In the genomic region with DNA sequence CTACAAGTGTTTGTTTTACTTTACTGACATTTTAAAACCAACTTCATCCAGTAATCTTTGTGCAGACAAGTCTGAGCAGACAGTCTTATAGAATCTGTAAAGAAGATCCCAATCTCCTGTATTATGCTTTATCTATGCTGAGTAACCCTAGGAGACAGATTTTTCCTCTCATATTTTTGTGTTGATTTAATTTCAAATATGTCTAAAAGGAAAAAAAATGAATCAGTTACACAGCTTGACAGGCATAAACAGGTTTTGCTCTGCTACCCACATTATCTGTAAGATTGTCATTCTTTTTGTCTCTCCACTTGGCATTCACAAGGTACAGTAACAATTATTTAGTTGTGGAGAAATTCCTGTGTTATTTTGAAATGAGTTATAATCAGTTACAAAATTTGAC, we compare ENCODE assay signal across 33 cellular contexts.
"Had no signal": no experiment of that assay in that cellular context is flagged by ENCODE, and none has a peak within 500 bp of the region (broad histone marks: within the 10 kb centered on the region; RNA-seq: fewer than 3 reads in every experiment).

No MANE protein-coding gene starts in this region.

- H3K27me3 ChIP-seq: adrenal gland, body of pancreas, brain microvascular endothelial cell had no signal

- H3K36me3 Mint-ChIP-seq: activated CD8-positive, alpha-beta memory T cell treated with anti-CD3 and anti-CD28 coated beads, Interleukin-2, amount 10 ng/mL, durations not matched to agents 7 days and 5 days; activated naive CD4-positive, alpha-beta T cell treated with anti-CD3 and anti-CD28 coated beads, Interleukin-2, amount 50 U/mL, for 72 hours; activated naive CD8-positive, alpha-beta T cell treated with anti-CD3 and anti-CD28 coated beads for 36 hours had no signal

- H3K27ac ChIP-seq: adrenal gland, body of pancreas, brain microvascular endothelial cell, VCaP had no signal

- H3K36me3 ChIP-seq: adrenal gland, brain microvascular endothelial cell had no signal

- H3K4me3 ChIP-seq: adrenal gland, body of pancreas had no signal

- DNase-seq: activated B cell treated with CpG ODN at 0.5 μM for 24 hours; activated CD4-positive, alpha-beta memory T cell treated with anti-CD3 and anti-CD28 coated beads, Interleukin-2, amount 10 ng/mL, durations not matched to agents 7 days and 5 days; activated CD4-positive, alpha-beta T cell treated with anti-CD3 and anti-CD28 coated beads for 4 hours; activated CD4-positive, alpha-beta T cell treated with anti-CD3 and anti-CD28 coated beads, Interleukin-2, amount 10 ng/mL, durations not matched to agents 24 days and 14 days; activated CD4-positive, alpha-beta T cell treated with anti-CD3 and anti-CD28 coated beads, Interleukin-2, amount 50 U/mL, for 1 hour; activated CD4-positive, alpha-beta T cell treated with anti-CD3 and anti-CD28 coated beads, Interleukin-2, amount 50 U/mL, for 4 hours; activated CD4-positive, CD25-positive, alpha-beta regulatory T cell treated with anti-CD3 and anti-CD28 coated beads, Interleukin-2, amount 50 U/mL, for 72 hours; activated CD8-positive, alpha-beta memory T cell treated with anti-CD3 and anti-CD28 coated beads for 24 hours; activated CD8-positive, alpha-beta memory T cell treated with anti-CD3 and anti-CD28 coated beads, Interleukin-2, amount 10 ng/mL, durations not matched to agents 7 days and 5 days; activated CD8-positive, alpha-beta memory T cell treated with anti-CD3 and anti-CD28 coated beads, Interleukin-2, amount 50 U/mL, for 48 hours; activated CD8-positive, alpha-beta T cell treated with anti-CD3 and anti-CD28 coated beads, Interleukin-2, amount 10 ng/mL, durations not matched to agents 7 days and 5 days; activated effector memory CD4-positive, alpha-beta T cell treated with Interleukin-2 at 50 U/mL for 16 hours; activated gamma-delta T cell; activated naive CD4-positive, alpha-beta T cell treated with anti-CD3 and anti-CD28 coated beads for 36 hours; activated naive CD4-positive, alpha-beta T cell treated with anti-CD3 and anti-CD28 coated beads, Interleukin-2, amount 50 U/mL, for 16 hours; activated naive CD8-positive, alpha-beta T cell treated with anti-CD3 and anti-CD28 coated beads for 36 hours; activated T-cell treated with anti-CD3 and anti-CD28 coated beads, Interleukin-2, amount 50 U/mL, for 24 hours; activated T-cell treated with anti-CD3 and anti-CD28 coated beads, Interleukin-2, amount 50 U/mL, for 48 hours; adrenal gland; amniotic stem cell; aorta; body of pancreas; brain microvascular endothelial cell; central memory CD4-positive, alpha-beta T cell; SW 1271; T-helper 1 cell; T-helper 2 cell; T-helper 9 cell had no signal

- H3K4me1 ChIP-seq: adrenal gland, body of pancreas had no signal

- H3K27me3 Mint-ChIP-seq: activated B cell treated with CpG ODN at 0.5 μM for 24 hours; activated CD4-positive, alpha-beta memory T cell treated with anti-CD3 and anti-CD28 coated beads, Interleukin-2, amount 10 ng/mL, durations not matched to agents 7 days and 5 days; activated CD4-positive, alpha-beta T cell treated with anti-CD3 and anti-CD28 coated beads, Interleukin-2, amount 10 ng/mL, durations not matched to agents 24 days and 14 days; activated CD8-positive, alpha-beta memory T cell treated with anti-CD3 and anti-CD28 coated beads, Interleukin-2, amount 10 ng/mL, durations not matched to agents 7 days and 5 days had no signal

- H3K9me3 ChIP-seq: adrenal gland, body of pancreas had no signal

- ATAC-seq: activated CD8-positive, alpha-beta memory T cell treated with anti-CD3 and anti-CD28 coated beads, Interleukin-2, amount 10 ng/mL, durations not matched to agents 7 days and 5 days; activated CD8-positive, alpha-beta T cell treated with anti-CD3 and anti-CD28 coated beads, Interleukin-2, amount 10 ng/mL, durations not matched to agents 7 days and 5 days; activated naive CD4-positive, alpha-beta T cell treated with anti-CD3 and anti-CD28 coated beads, Interleukin-2, amount 50 U/mL, for 72 hours; body of pancreas had no signal

- H3K9me3 Mint-ChIP-seq: activated B cell treated with CpG ODN at 0.5 μM for 24 hours; activated CD4-positive, alpha-beta memory T cell treated with anti-CD3 and anti-CD28 coated beads, Interleukin-2, amount 10 ng/mL, durations not matched to agents 7 days and 5 days; activated CD4-positive, alpha-beta T cell treated with anti-CD3 and anti-CD28 coated beads, Interleukin-2, amount 10 ng/mL, durations not matched to agents 24 days and 14 days; activated naive CD4-positive, alpha-beta T cell treated with anti-CD3 and anti-CD28 coated beads for 36 hours; activated naive CD8-positive, alpha-beta T cell treated with anti-CD3 and anti-CD28 coated beads for 36 hours; activated T-cell treated with anti-CD3 and anti-CD28 coated beads, Interleukin-2, amount 50 U/mL, for 24 hours; activated T-helper 2 cell treated with anti-CD3 and anti-CD28 coated beads, Interferon-gamma antibody, Interleukin-2, Interleukin-4, amounts not matched to agents 10 μg/mL and 5 μg/mL and 100 μg/mL, durations not matched to agents 14 hours and 24 hours and 36 hours; T-helper 1 cell treated with Interleukin-12 subunit alpha and Interleukin-12 subunit beta and Interleukin-4 antibody, amounts not matched to agents 30 μg/mL and 1 μg/mL, for 36 hours; T-helper 2 cell treated with Interferon-gamma antibody and Interleukin-4, amounts not matched to agents 5 μg/mL and 100 μg/mL, for 36 hours had no signal

- H3K4me1 Mint-ChIP-seq: activated B cell treated with CpG ODN at 0.5 μM for 24 hours; activated CD4-positive, alpha-beta memory T cell treated with anti-CD3 and anti-CD28 coated beads, Interleukin-2, amount 10 ng/mL, durations not matched to agents 7 days and 5 days; activated CD4-positive, alpha-beta T cell treated with anti-CD3 and anti-CD28 coated beads, Interleukin-2, amount 10 ng/mL, durations not matched to agents 24 days and 14 days; activated CD8-positive, alpha-beta memory T cell treated with anti-CD3 and anti-CD28 coated beads, Interleukin-2, amount 10 ng/mL, durations not matched to agents 7 days and 5 days; activated naive CD8-positive, alpha-beta T cell treated with anti-CD3 and anti-CD28 coated beads for 36 hours had no signal

- H3K27ac Mint-ChIP-seq: activated B cell treated with CpG ODN at 0.5 μM for 24 hours; activated CD4-positive, alpha-beta memory T cell treated with anti-CD3 and anti-CD28 coated beads, Interleukin-2, amount 10 ng/mL, durations not matched to agents 7 days and 5 days; activated CD4-positive, alpha-beta T cell treated with anti-CD3 and anti-CD28 coated beads, Interleukin-2, amount 10 ng/mL, durations not matched to agents 24 days and 14 days; activated CD8-positive, alpha-beta memory T cell treated with anti-CD3 and anti-CD28 coated beads, Interleukin-2, amount 10 ng/mL, durations not matched to agents 7 days and 5 days; activated CD8-positive, alpha-beta T cell treated with anti-CD3 and anti-CD28 coated beads, Interleukin-2, amount 10 ng/mL, durations not matched to agents 7 days and 5 days; activated naive CD4-positive, alpha-beta T cell treated with anti-CD3 and anti-CD28 coated beads for 36 hours; activated naive CD4-positive, alpha-beta T cell treated with anti-CD3 and anti-CD28 coated beads, Interleukin-2, amount 50 U/mL, for 72 hours; activated naive CD8-positive, alpha-beta T cell treated with anti-CD3 and anti-CD28 coated beads for 36 hours; activated T-cell treated with anti-CD3 and anti-CD28 coated beads, Interleukin-2, amount 50 U/mL, for 24 hours; activated T-helper 2 cell treated with anti-CD3 and anti-CD28 coated beads, Interferon-gamma antibody, Interleukin-2, Interleukin-4, amounts not matched to agents 10 μg/mL and 5 μg/mL and 100 μg/mL, durations not matched to agents 14 hours and 24 hours and 36 hours; T-helper 1 cell treated with Interleukin-12 subunit alpha and Interleukin-12 subunit beta and Interleukin-4 antibody, amounts not matched to agents 30 μg/mL and 1 μg/mL, for 36 hours; T-helper 2 cell treated with Interferon-gamma antibody and Interleukin-4, amounts not matched to agents 5 μg/mL and 100 μg/mL, for 36 hours had no signal

- H3K4me3 Mint-ChIP-seq: activated B cell treated with CpG ODN at 0.5 μM for 24 hours; activated CD4-positive, alpha-beta memory T cell treated with anti-CD3 and anti-CD28 coated beads, Interleukin-2, amount 10 ng/mL, durations not matched to agents 7 days and 5 days; activated CD4-positive, alpha-beta T cell treated with anti-CD3 and anti-CD28 coated beads, Interleukin-2, amount 10 ng/mL, durations not matched to agents 24 days and 14 days; activated CD8-positive, alpha-beta memory T cell treated with anti-CD3 and anti-CD28 coated beads, Interleukin-2, amount 10 ng/mL, durations not matched to agents 7 days and 5 days; activated CD8-positive, alpha-beta T cell treated with anti-CD3 and anti-CD28 coated beads, Interleukin-2, amount 10 ng/mL, durations not matched to agents 7 days and 5 days; activated naive CD4-positive, alpha-beta T cell treated with anti-CD3 and anti-CD28 coated beads for 36 hours; activated naive CD8-positive, alpha-beta T cell treated with anti-CD3 and anti-CD28 coated beads for 36 hours; activated T-cell treated with anti-CD3 and anti-CD28 coated beads, Interleukin-2, amount 50 U/mL, for 24 hours; T-helper 1 cell treated with Interleukin-12 subunit alpha and Interleukin-12 subunit beta and Interleukin-4 antibody, amounts not matched to agents 30 μg/mL and 1 μg/mL, for 36 hours; T-helper 2 cell treated with Interferon-gamma antibody and Interleukin-4, amounts not matched to agents 5 μg/mL and 100 μg/mL, for 36 hours had no signal
